In genomic region chrX:54423161-54423888, GRCh38 we compare ENCODE assay signal across 16 cellular contexts. TPM values are rescaled to one million over a fixed set of nuclear protein-coding genes. Genes with fewer than 3 reads are reported as not detected.
DNase-seq lines count a peak whose midpoint lies in the region; TF ChIP-seq lines count a peak whose summit lies in the region.
"Had no signal": no experiment of that assay in that cellular context is flagged by ENCODE, and none has a peak within 500 bp of the region (broad histone marks: within the 10 kb centered on the region; RNA-seq: fewer than 3 reads in every experiment).

No MANE protein-coding gene starts in this region.

- H3K9me3 ChIP-seq in endodermal cell (ENCODE audit: control insufficient read depth, low read length), result no peaks in the 10 kb centered on the region

- H3K9me3 Mint-ChIP-seq in activated naive CD4-positive, alpha-beta T cell treated with anti-CD3 and anti-CD28 coated beads, Interleukin-2, amount 10 ng/mL, durations not matched to agents 7 days and 5 days, result no peaks in the 10 kb centered on the region
- H3K9me3 Mint-ChIP-seq in endodermal cell, result peaks cover 60% of the 10 kb centered on the region
- H3K9me3 Mint-ChIP-seq: activated naive CD8-positive, alpha-beta T cell treated with anti-CD3 and anti-CD28 coated beads, Interleukin-2, amount 10 ng/mL, durations not matched to agents 7 days and 5 days; stimulated activated memory B cell treated with anti-CD40 and anti-IgM and Interleukin-4, amounts not matched to agents 10 μg/mL and 1 μg/mL and 100 μg/mL, for 72 hours had no signal

- H3K36me3 Mint-ChIP-seq in activated naive CD4-positive, alpha-beta T cell treated with anti-CD3 and anti-CD28 coated beads, Interleukin-2, amount 10 ng/mL, durations not matched to agents 7 days and 5 days, result no peaks in the 10 kb centered on the region
- no peaks in the 10 kb centered on the region for H3K36me3 Mint-ChIP-seq in endodermal cell (ENCODE audit: low read depth)
- H3K36me3 Mint-ChIP-seq: activated naive CD8-positive, alpha-beta T cell treated with anti-CD3 and anti-CD28 coated beads, Interleukin-2, amount 10 ng/mL, durations not matched to agents 7 days and 5 days; stimulated activated memory B cell treated with anti-CD40 and anti-IgM and Interleukin-4, amounts not matched to agents 10 μg/mL and 1 μg/mL and 100 μg/mL, for 72 hours had no signal

- H3K4me3 ChIP-seq in endodermal cell (ENCODE audit: low read length), result no peak overlapping the region
- H3K4me3 ChIP-seq: coronary artery had no signal

- peak; percentile 21 for DNase-seq in activated naive CD4-positive, alpha-beta T cell treated with anti-CD3 and anti-CD28 coated beads, Interleukin-2, amount 10 ng/mL, durations not matched to agents 7 days and 5 days
- DNase-seq in activated naive CD4-positive, alpha-beta T cell treated with Interleukin-2 at 50 U/mL for 16 hours, result no peak
- DNase-seq in KBM-7, result peak; percentile 47
- DNase-seq in endodermal cell, result peak; percentile 78
- peak; percentile 23 for DNase-seq in stimulated activated CD8-positive, alpha-beta memory T cell treated with anti-CD3 and anti-CD28 coated beads, Interleukin-4, amount 100 ng/mL, for 48 hours
- DNase-seq in NCI-H446 (lab: John Stamatoyannopoulos, UW), result no peak
- no peak for DNase-seq in amniotic stem cell (lab: John Stamatoyannopoulos, UW)
- DNase-seq in HUDEP-2 (lab: John Stamatoyannopoulos, UW; ENCODE audit: unreplicated experiment in 76 of 76), result no peak
- DNase-seq: activated naive CD8-positive, alpha-beta T cell treated with anti-CD3 and anti-CD28 coated beads, Interleukin-2, amount 10 ng/mL, durations not matched to agents 7 days and 5 days; foreskin fibroblast; kidney glomerular epithelial cell; NCI-H1048; stimulated activated CD4-positive, alpha-beta T cell treated with anti-CD3 and anti-CD28 coated beads, Interleukin-2, amount 100 ng/mL, for 48 hours; T-helper 17 cell had no signal

- no peak overlapping the region for H3K4me3 Mint-ChIP-seq in activated naive CD4-positive, alpha-beta T cell treated with anti-CD3 and anti-CD28 coated beads, Interleukin-2, amount 10 ng/mL, durations not matched to agents 7 days and 5 days
- no peak overlapping the region for H3K4me3 Mint-ChIP-seq in endodermal cell
- H3K4me3 Mint-ChIP-seq: activated naive CD8-positive, alpha-beta T cell treated with anti-CD3 and anti-CD28 coated beads, Interleukin-2, amount 10 ng/mL, durations not matched to agents 7 days and 5 days; stimulated activated memory B cell treated with anti-CD40 and anti-IgM and Interleukin-4, amounts not matched to agents 10 μg/mL and 1 μg/mL and 100 μg/mL, for 72 hours; T-helper 17 cell had no signal

- 36 to 100% methylated on average over 1 to 9 of the region's 14 CpGs for WGBS in endodermal cell (ENCODE audit: insufficient coverage in 1 of 2, insufficient read length in 1 of 2), 2 experiments

- no peaks in the 10 kb centered on the region for H3K27me3 ChIP-seq in endodermal cell (ENCODE audit: control insufficient read depth, insufficient read depth, low read length, poor library complexity, severe bottlenecking)

- H3K4me1 ChIP-seq in endodermal cell (ENCODE audit: control insufficient read depth, insufficient read depth, low read length), result no peaks in the 10 kb centered on the region

- H3K27ac Mint-ChIP-seq in activated naive CD4-positive, alpha-beta T cell treated with anti-CD3 and anti-CD28 coated beads, Interleukin-2, amount 10 ng/mL, durations not matched to agents 7 days and 5 days, result no peak overlapping the region
- no peak overlapping the region for H3K27ac Mint-ChIP-seq in endodermal cell
- H3K27ac Mint-ChIP-seq: activated naive CD8-positive, alpha-beta T cell treated with anti-CD3 and anti-CD28 coated beads, Interleukin-2, amount 10 ng/mL, durations not matched to agents 7 days and 5 days; stimulated activated memory B cell treated with anti-CD40 and anti-IgM and Interleukin-4, amounts not matched to agents 10 μg/mL and 1 μg/mL and 100 μg/mL, for 72 hours; T-helper 17 cell had no signal

- no peak overlapping the region for H3K9ac ChIP-seq in endodermal cell (ENCODE audit: extremely low read depth, low read length, poor library complexity, severe bottlenecking)

- peaks cover 15% of the 10 kb centered on the region for H3K27me3 Mint-ChIP-seq in activated naive CD4-positive, alpha-beta T cell treated with anti-CD3 and anti-CD28 coated beads, Interleukin-2, amount 10 ng/mL, durations not matched to agents 7 days and 5 days
- peaks cover 2% of the 10 kb centered on the region for H3K27me3 Mint-ChIP-seq in endodermal cell (ENCODE audit: insufficient read depth)

- CTCF ChIA-PET in activated naive CD4-positive, alpha-beta T cell treated with anti-CD3 and anti-CD28 coated beads, Interleukin-2, amount 10 ng/mL, durations not matched to agents 7 days and 5 days (lab: Charles Lee), result no interaction called here

- in situ Hi-C loops in KBM-7 (cut with MboI; ENCODE audit: low pct_unique_long_range_greater_than_20kb, low sequenced_read_pairs), result no loop called here

- H3K27ac ChIP-seq in endodermal cell (ENCODE audit: low read depth, low read length), result no peak overlapping the region
- H3K27ac ChIP-seq: coronary artery had no signal

- peak; percentile 62 for TF ChIP-seq CTCF in endodermal cell (conservative IDR thresholded peaks at IDR 0.05)

- H3K4me1 Mint-ChIP-seq in activated naive CD4-positive, alpha-beta T cell treated with anti-CD3 and anti-CD28 coated beads, Interleukin-2, amount 10 ng/mL, durations not matched to agents 7 days and 5 days, result no peaks in the 10 kb centered on the region
- peaks cover 5% of the 10 kb centered on the region for H3K4me1 Mint-ChIP-seq in endodermal cell
- H3K4me1 Mint-ChIP-seq: activated naive CD8-positive, alpha-beta T cell treated with anti-CD3 and anti-CD28 coated beads, Interleukin-2, amount 10 ng/mL, durations not matched to agents 7 days and 5 days; stimulated activated memory B cell treated with anti-CD40 and anti-IgM and Interleukin-4, amounts not matched to agents 10 μg/mL and 1 μg/mL and 100 μg/mL, for 72 hours; T-helper 17 cell had no signal

- H3K36me3 ChIP-seq in endodermal cell (ENCODE audit: control insufficient read depth, insufficient read depth, low read length), result no peaks in the 10 kb centered on the region

RNA-seq across cellular contexts. Expression of gene TSR2, which starts 16.9 kb away (rescaled TPM):
- 10 to 100 TPM; 41.3 to 54.0 TPM for total RNA-seq in endodermal cell
- polyA plus RNA-seq in endodermal cell (2013, experiment 1 of 2), result 24.8 TPM
- 22.2 TPM for polyA plus RNA-seq in endodermal cell (2013, experiment 2 of 2)

Comparison
In these comparisons a context has a peak if more than half of its experiments do, and no peak if none do; other contexts are left out.
1. DNase-seq: peak in activated naive CD4-positive, alpha-beta T cell treated with anti-CD3 and anti-CD28 coated beads, Interleukin-2, amount 10 ng/mL, durations not matched to agents 7 days and 5 days (single experiment), KBM-7 (single experiment), endodermal cell (single experiment) and stimulated activated CD8-positive, alpha-beta memory T cell treated with anti-CD3 and anti-CD28 coated beads, Interleukin-4, amount 100 ng/mL, for 48 hours (single experiment); none in activated naive CD4-positive, alpha-beta T cell treated with Interleukin-2 at 50 U/mL for 16 hours (single experiment), NCI-H446 (0 of 2), amniotic stem cell (single experiment) and HUDEP-2 (0 of 76).